Comparison of ENCODE assay signal across 10 cellular contexts in the genomic region with DNA sequence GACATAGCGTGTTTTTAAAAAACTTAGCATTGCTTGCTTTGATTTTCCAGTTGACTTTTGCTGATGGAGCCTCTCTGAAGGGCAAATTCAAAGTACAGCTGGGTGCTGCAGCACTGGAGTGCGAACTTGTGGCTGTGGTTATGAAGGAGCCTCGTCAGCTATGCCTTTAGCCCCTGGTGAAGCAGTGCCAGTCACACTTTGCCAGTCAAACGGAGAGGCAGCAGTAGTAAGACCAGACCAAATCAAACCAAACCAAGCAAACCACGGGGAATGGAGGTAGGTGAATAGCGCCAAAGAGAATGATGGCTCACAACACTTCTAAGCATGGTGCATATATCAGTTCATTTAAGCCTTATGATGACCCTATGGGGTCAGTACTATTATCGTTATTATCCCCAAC. TPM values are rescaled to one million over a fixed set of nuclear protein-coding genes. Genes with fewer than 3 reads are reported as not detected.
DNase-seq lines count a peak whose midpoint lies in the region; ATAC-seq and TF ChIP-seq lines count a peak whose summit lies in the region.
"Had no signal": no experiment of that assay in that cellular context is flagged by ENCODE, and none has a peak within 500 bp of the region (broad histone marks: within the 10 kb centered on the region; RNA-seq: fewer than 3 reads in every experiment).

No MANE protein-coding gene starts in this region.

- H3F3A ChIP-seq in Loucy (ENCODE audit: low read depth) = 0 out of 2 replicates have a peak, but pooled peaks cover 3% of the 10 kb centered on the region

- H3K4me1 ChIP-seq in Loucy (ENCODE audit: insufficient read depth, low read length, poor library complexity, severe bottlenecking) (peaks cover 87% of the 10 kb centered on the region), esophagus muscularis mucosa (peaks cover 43 to 75% (median 60%) of the 10 kb centered on the region in 4 donors)

- intact Hi-C loops in esophagus muscularis mucosa (cut with DNase I) = loop anchor here (10.0 kb wide), 2 partner anchors 137 to 167 kb away; no protein-coding TSS in a partner anchor

- H3K4me3 ChIP-seq in Loucy (ENCODE audit: low read length, poor library complexity, severe bottlenecking) = peak overlapping the region; percentile 37
- H3K4me3 ChIP-seq in esophagus muscularis mucosa = no peak overlapping the region

- peak; percentile 60 for DNase-seq in activated CD4-positive, alpha-beta T cell treated with anti-CD3 and anti-CD28 coated beads for 48 hours
- no peak for DNase-seq in activated CD4-positive, alpha-beta T cell treated with anti-CD3 and anti-CD28 coated beads, Interleukin-2, amount 50 U/mL, for 1 hour
- DNase-seq in esophagus muscularis mucosa (ENCODE audit: extremely low spot score) (no peak), NCI-H510A treated with DMSO at 0.1 percent for 48 hours (lab: John Stamatoyannopoulos, UW) (no peak), AG08396 (ENCODE audit: low spot score) (no peak)
- peak; percentile 61 for DNase-seq in stimulated activated CD8-positive, alpha-beta memory T cell treated with anti-CD3 and anti-CD28 coated beads, Interleukin-4, amount 100 ng/mL, for 48 hours
- DNase-seq: NCI-H2029; stimulated activated CD4-positive, alpha-beta T cell treated with anti-CD3 and anti-CD28 coated beads, Interleukin-4, amount 100 ng/mL, for 1 hour had no signal

- H3K9me3 ChIP-seq in Loucy (ENCODE audit: insufficient read depth, low read depth, low read length) (no peaks in the 10 kb centered on the region), esophagus muscularis mucosa (no peaks in the 10 kb centered on the region)

- no peak for ATAC-seq in GM19467 (IDR thresholded peaks at IDR 0.05; ENCODE audit: unreplicated experiment)

- peak overlapping the region; percentile 99 for H3K27ac ChIP-seq in esophagus muscularis mucosa (replicated peaks in 1 of 4)

- TF ChIP-seq POLR2A in esophagus muscularis mucosa (IDR thresholded peaks at IDR 0.05; ENCODE audit: low read depth) = no peak

- no peak for TF ChIP-seq CTCF in Loucy (conservative IDR thresholded peaks at IDR 0.05; ENCODE audit: low read length)
- no peak for TF ChIP-seq CTCF in esophagus muscularis mucosa (IDR thresholded peaks at IDR 0.05)

- peaks cover 21% of the 10 kb centered on the region for H3K79me2 ChIP-seq in Loucy (ENCODE audit: insufficient read depth, low read length)

- peak overlapping the region; percentile 53 for H3K4me2 ChIP-seq in Loucy (ENCODE audit: low read depth, low read length, poor library complexity, severe bottlenecking)

- H3K27me3 ChIP-seq in Loucy (ENCODE audit: insufficient read depth, low read length, poor library complexity, severe bottlenecking) (no peaks in the 10 kb centered on the region), esophagus muscularis mucosa (no peaks in the 10 kb centered on the region)

- no peaks in the 10 kb centered on the region for H3K36me3 ChIP-seq in Loucy (ENCODE audit: insufficient read depth, low read length)
- no peaks in the 10 kb centered on the region for H3K36me3 ChIP-seq in esophagus muscularis mucosa

- WGBS in esophagus muscularis mucosa = 81% methylated on average over 7 of the region's 7 CpGs

- H2AFZ ChIP-seq in Loucy (ENCODE audit: low read length) = no peak overlapping the region

- H3K9ac ChIP-seq in Loucy (ENCODE audit: low read depth, low read length, poor library complexity, severe bottlenecking) = peak overlapping the region; percentile 28

- TF ChIP-seq EP300 in esophagus muscularis mucosa (IDR thresholded peaks at IDR 0.05) = no peak

- H3K9me2 ChIP-seq in Loucy (replicated peaks; ENCODE audit: low read depth, low read length) = no peaks in the 10 kb centered on the region

- no peaks in the 10 kb centered on the region for H4K20me1 ChIP-seq in Loucy (ENCODE audit: insufficient read depth, low read length, poor library complexity, severe bottlenecking)

RNA-seq across cellular contexts. Expression of a gene that starts 15.1 kb away (rescaled TPM):
- 100 to 1,000 TPM; 177 to 241 (median 225) TPM for total RNA-seq in esophagus muscularis mucosa

Comparison
In these comparisons a context has a peak if more than half of its experiments do, and no peak if none do; other contexts are left out.
1. DNase-seq: peak in activated CD4-positive, alpha-beta T cell treated with anti-CD3 and anti-CD28 coated beads for 48 hours (single experiment) and stimulated activated CD8-positive, alpha-beta memory T cell treated with anti-CD3 and anti-CD28 coated beads, Interleukin-4, amount 100 ng/mL, for 48 hours (single experiment); none in activated CD4-positive, alpha-beta T cell treated with anti-CD3 and anti-CD28 coated beads, Interleukin-2, amount 50 U/mL, for 1 hour (single experiment), esophagus muscularis mucosa (single experiment), NCI-H510A treated with DMSO at 0.1 percent for 48 hours (single experiment) and AG08396 (single experiment).